31 cellular contexts compared by ENCODE assay signal in genomic region chr3:77466562-77466961, GRCh38.
"Had no signal": no experiment of that assay in that cellular context is flagged by ENCODE, and none has a peak within 500 bp of the region (broad histone marks: within the 10 kb centered on the region; RNA-seq: fewer than 3 reads in every experiment).

No MANE protein-coding gene starts in this region.

- H3K27ac ChIP-seq: coronary artery, esophagus muscularis mucosa, foreskin keratinocyte, gastroesophageal sphincter, heart right ventricle, parathyroid adenoma, right atrium auricular region, suprapubic skin, transverse colon, upper lobe of right lung, vagina had no signal

- H3K4me1 ChIP-seq: foreskin keratinocyte, parathyroid adenoma, transverse colon had no signal

- H3K36me3 ChIP-seq: esophagus muscularis mucosa, gastroesophageal sphincter, heart right ventricle, right atrium auricular region, suprapubic skin, transverse colon, upper lobe of right lung, vagina had no signal

- ATAC-seq: foreskin keratinocyte; gastroesophageal sphincter; heart right ventricle; left colon; left ventricle myocardium superior; natural killer cell; sciatic nerve; stimulated activated naive CD8-positive, alpha-beta T cell treated with anti-CD3 and anti-CD28 coated beads, Interleukin-15, amount 100 ng/mL, for 72 hours; upper lobe of right lung had no signal

- H3K36me3 Mint-ChIP-seq: memory B cell had no signal

- H3K9me3 Mint-ChIP-seq: memory B cell, neural crest cell had no signal

- H3K27me3 ChIP-seq: esophagus muscularis mucosa, foreskin keratinocyte, gastroesophageal sphincter, heart right ventricle, right atrium auricular region, suprapubic skin, transverse colon, upper lobe of right lung, vagina had no signal

- H3K4me2 ChIP-seq: smooth muscle cell had no signal

- DNase-seq: dermis blood vessel endothelial cell; effector memory CD4-positive, alpha-beta T cell; foreskin keratinocyte; heart right ventricle; hippocampal formation; islet precursor cell; kidney glomerular epithelial cell; left colon; left ventricle myocardium superior; natural killer cell; stimulated activated CD4-positive, alpha-beta T cell treated with anti-CD3 and anti-CD28 coated beads, Interleukin-12 subunit alpha, Interleukin-12 subunit beta, amount 100 ng/mL, for 4 hours; stimulated activated CD4-positive, alpha-beta T cell treated with anti-CD3 and anti-CD28 coated beads, Interleukin-1b, Interleukin-23, amount 100 ng/mL, for 48 hours; stimulated activated CD4-positive, alpha-beta T cell treated with anti-CD3 and anti-CD28 coated beads, Interleukin-4, amount 100 ng/mL, for 1 hour; stimulated activated CD8-positive, alpha-beta memory T cell treated with anti-CD3 and anti-CD28 coated beads, Interleukin-4, amount 100 ng/mL, for 48 hours; stimulated activated naive CD4-positive, alpha-beta T cell; stimulated activated naive CD8-positive, alpha-beta T cell treated with anti-CD3 and anti-CD28 coated beads, Interleukin-15, amount 100 ng/mL, for 72 hours; transverse colon; upper lobe of right lung had no signal

- H3K27me3 Mint-ChIP-seq: memory B cell; progenitor cell of endocrine pancreas; stimulated activated naive CD8-positive, alpha-beta T cell treated with anti-CD3 and anti-CD28 coated beads, Interleukin-15, amount 100 ng/mL, for 72 hours had no signal

- H3K4me3 Mint-ChIP-seq: memory B cell; natural killer cell; neural crest cell; stimulated activated naive CD8-positive, alpha-beta T cell treated with anti-CD3 and anti-CD28 coated beads, Interleukin-15, amount 100 ng/mL, for 72 hours had no signal

- H3K9ac ChIP-seq: parathyroid adenoma had no signal

- H3K9me3 ChIP-seq: esophagus muscularis mucosa, gastroesophageal sphincter, right atrium auricular region, suprapubic skin, transverse colon, upper lobe of right lung, vagina had no signal

- H3K79me2 ChIP-seq: parathyroid adenoma had no signal

- H2AFZ ChIP-seq: parathyroid adenoma had no signal

- H3K27ac Mint-ChIP-seq: memory B cell; natural killer cell; progenitor cell of endocrine pancreas; stimulated activated naive CD8-positive, alpha-beta T cell treated with anti-CD3 and anti-CD28 coated beads, Interleukin-15, amount 100 ng/mL, for 72 hours had no signal

- H3K4me1 Mint-ChIP-seq: memory B cell; natural killer cell; neural crest cell; stimulated activated naive CD8-positive, alpha-beta T cell treated with anti-CD3 and anti-CD28 coated beads, Interleukin-15, amount 100 ng/mL, for 72 hours had no signal

- H3K4me3 ChIP-seq: coronary artery, esophagus muscularis mucosa, gastroesophageal sphincter, heart right ventricle, lung, right atrium auricular region, smooth muscle cell, suprapubic skin, transverse colon, upper lobe of right lung, vagina had no signal
